In genomic region chr4:15719506-15719905, GRCh38 we compare ENCODE assay signal across 1 cellular context.
TF ChIP-seq lines count a peak whose summit lies in the region.

No MANE protein-coding gene starts in this region.

TF ChIP-seq in IMR-90, 13 proteins besides CTCF, POLR2A, EP300 and RAD21:
- TF ChIP-seq NFE2L2 (IDR thresholded peaks at IDR 0.05; ENCODE audit: low read depth, low read length) (no peak), RCOR1 (IDR thresholded peaks at IDR 0.05; ENCODE audit: insufficient replicate concordance, low read length) (no peak), ELK1 (IDR thresholded peaks at IDR 0.05; ENCODE audit: borderline replicate concordance, low read depth, low read length) (no peak), MAZ (IDR thresholded peaks at IDR 0.05; ENCODE audit: borderline replicate concordance, low read depth, low read length) (no peak), FOS (IDR thresholded peaks at IDR 0.05; ENCODE audit: low read depth, low read length) (no peak), SMC3 (IDR thresholded peaks at IDR 0.05; ENCODE audit: low read depth, low read length) (no peak), BHLHE40 (IDR thresholded peaks at IDR 0.05; ENCODE audit: low read depth, low read length) (no peak), MXI1 (IDR thresholded peaks at IDR 0.05; ENCODE audit: borderline replicate concordance, low read depth, low read length) (no peak), MAFK (IDR thresholded peaks at IDR 0.05; ENCODE audit: low read depth, low read length) (no peak)
